In genomic region chr4:142434519-142435224, GRCh38 we compare ENCODE assay signal across 16 cellular contexts.
DNase-seq lines count a peak whose midpoint lies in the region; ATAC-seq and TF ChIP-seq lines count a peak whose summit lies in the region.
"Had no signal": no experiment of that assay in that cellular context is flagged by ENCODE, and none has a peak within 500 bp of the region (broad histone marks: within the 10 kb centered on the region; RNA-seq: fewer than 3 reads in every experiment).

No MANE protein-coding gene starts in this region.

- H3K4me2 ChIP-seq in Loucy (ENCODE audit: low read depth, low read length, poor library complexity, severe bottlenecking) (no peak overlapping the region), neural progenitor cell (no peak overlapping the region), hepatocyte (no peak overlapping the region)

- peak; percentile 49 for ATAC-seq in activated naive CD8-positive, alpha-beta T cell treated with anti-CD3 and anti-CD28 coated beads, Interleukin-2, amount 50 U/mL, for 24 hours
- ATAC-seq: left cardiac atrium; right cardiac atrium; stimulated activated naive B cell treated with anti-CD40 and anti-IgM and Interleukin-4, amounts not matched to agents 10 μg/mL and 1 μg/mL and 100 μg/mL, for 72 hours; upper lobe of right lung had no signal

- H3K9me3 ChIP-seq in Loucy (ENCODE audit: insufficient read depth, low read depth, low read length) = no peaks in the 10 kb centered on the region
- no peaks in the 10 kb centered on the region for H3K9me3 ChIP-seq in neural progenitor cell (ENCODE audit: low read depth)
- H3K9me3 ChIP-seq in hepatocyte (ENCODE audit: low read depth) = no peaks in the 10 kb centered on the region

- 87% methylated on average over 2 of the region's 2 CpGs for WGBS in hepatocyte (ENCODE audit: low lambda C conversion rate, missing lambda C conversion rate)

- H3K36me3 Mint-ChIP-seq in activated T-cell treated with anti-CD3 and anti-CD28 coated beads, Interleukin-2, amount 50 U/mL, for 24 hours (ENCODE audit: low read depth) = peaks cover 2% of the 10 kb centered on the region
- H3K36me3 Mint-ChIP-seq in activated naive CD8-positive, alpha-beta T cell treated with anti-CD3 and anti-CD28 coated beads, Interleukin-2, amount 50 U/mL, for 24 hours (ENCODE audit: low read depth) = peaks cover 3% of the 10 kb centered on the region
- no peaks in the 10 kb centered on the region for H3K36me3 Mint-ChIP-seq in neural progenitor cell
- H3K36me3 Mint-ChIP-seq in immature natural killer cell = no peaks in the 10 kb centered on the region
- H3K36me3 Mint-ChIP-seq: stimulated activated naive B cell treated with anti-CD40 and anti-IgM and Interleukin-4, amounts not matched to agents 10 μg/mL and 1 μg/mL and 100 μg/mL, for 72 hours had no signal

- no peaks in the 10 kb centered on the region for H3K27me3 Mint-ChIP-seq in activated T-cell treated with anti-CD3 and anti-CD28 coated beads, Interleukin-2, amount 50 U/mL, for 24 hours
- H3K27me3 Mint-ChIP-seq in activated naive CD8-positive, alpha-beta T cell treated with anti-CD3 and anti-CD28 coated beads, Interleukin-2, amount 50 U/mL, for 24 hours = no peaks in the 10 kb centered on the region
- no peaks in the 10 kb centered on the region for H3K27me3 Mint-ChIP-seq in neural progenitor cell (ENCODE audit: insufficient read depth, low read depth)
- H3K27me3 Mint-ChIP-seq in immature natural killer cell (ENCODE audit: low read depth in 3 of 3) = peaks cover 0 to 2% (median 0%) of the 10 kb centered on the region in 3 donors
- H3K27me3 Mint-ChIP-seq: CD4-positive, alpha-beta T cell had no signal

- H3F3A ChIP-seq in Loucy (ENCODE audit: low read depth) = no peaks in the 10 kb centered on the region
- H3F3A ChIP-seq in neural progenitor cell (ENCODE audit: low read depth) = no peaks in the 10 kb centered on the region

- TF ChIP-seq CTCF in Loucy (conservative IDR thresholded peaks at IDR 0.05; ENCODE audit: low read length) = peak; percentile 57
- TF ChIP-seq CTCF in neural progenitor cell (IDR thresholded peaks at IDR 0.05) = no peak
- no peak for TF ChIP-seq CTCF in hepatocyte (IDR thresholded peaks at IDR 0.05; ENCODE audit: poor library complexity)

- no peak overlapping the region for H3K4me3 Mint-ChIP-seq in activated T-cell treated with anti-CD3 and anti-CD28 coated beads, Interleukin-2, amount 50 U/mL, for 24 hours
- H3K4me3 Mint-ChIP-seq in activated naive CD8-positive, alpha-beta T cell treated with anti-CD3 and anti-CD28 coated beads, Interleukin-2, amount 50 U/mL, for 24 hours = no peak overlapping the region
- H3K4me3 Mint-ChIP-seq in neural progenitor cell (no peak overlapping the region), immature natural killer cell (no peak overlapping the region)
- H3K4me3 Mint-ChIP-seq: CD4-positive, alpha-beta T cell; stimulated activated naive B cell treated with anti-CD40 and anti-IgM and Interleukin-4, amounts not matched to agents 10 μg/mL and 1 μg/mL and 100 μg/mL, for 72 hours; T-helper 1 cell treated with Interleukin-12 subunit alpha and Interleukin-12 subunit beta and Interleukin-4 antibody, amounts not matched to agents 30 μg/mL and 1 μg/mL, for 36 hours had no signal

- H3K9ac ChIP-seq in Loucy (ENCODE audit: low read depth, low read length, poor library complexity, severe bottlenecking) = no peak overlapping the region
- no peak overlapping the region for H3K9ac ChIP-seq in neural progenitor cell

- H3K9me2 ChIP-seq in Loucy (replicated peaks; ENCODE audit: low read depth, low read length) = no peaks in the 10 kb centered on the region
- H3K9me2 ChIP-seq in hepatocyte (replicated peaks; ENCODE audit: insufficient read depth) = no peaks in the 10 kb centered on the region

- no peak overlapping the region for H3K4me3 ChIP-seq in Loucy (ENCODE audit: low read length, poor library complexity, severe bottlenecking)
- no peak overlapping the region for H3K4me3 ChIP-seq in neural progenitor cell
- H3K4me3 ChIP-seq in hepatocyte = no peak overlapping the region
- H3K4me3 ChIP-seq: upper lobe of right lung had no signal

- H3K79me2 ChIP-seq in Loucy (ENCODE audit: insufficient read depth, low read length) = no peaks in the 10 kb centered on the region
- no peaks in the 10 kb centered on the region for H3K79me2 ChIP-seq in neural progenitor cell (ENCODE audit: low read depth)
- H3K79me2 ChIP-seq in hepatocyte = no peaks in the 10 kb centered on the region

- H4K20me1 ChIP-seq in Loucy (ENCODE audit: insufficient read depth, low read length, poor library complexity, severe bottlenecking) (no peaks in the 10 kb centered on the region), neural progenitor cell (ENCODE audit: low read depth) (no peaks in the 10 kb centered on the region), hepatocyte (ENCODE audit: insufficient read depth, poor library complexity, severe bottlenecking) (no peaks in the 10 kb centered on the region)

- H3K36me3 ChIP-seq in Loucy (ENCODE audit: insufficient read depth, low read length) (no peaks in the 10 kb centered on the region), neural progenitor cell (no peaks in the 10 kb centered on the region), hepatocyte (replicated peaks; ENCODE audit: insufficient read depth, low read depth) (no peaks in the 10 kb centered on the region)
- H3K36me3 ChIP-seq: upper lobe of right lung had no signal

- no peak for DNase-seq in activated T-cell treated with anti-CD3 and anti-CD28 coated beads, Interleukin-2, amount 50 U/mL, for 24 hours
- DNase-seq in activated T-cell treated with anti-CD3 and anti-CD28 coated beads, Interleukin-2, amount 50 U/mL, for 1 hour = no peak
- DNase-seq in activated naive CD8-positive, alpha-beta T cell treated with anti-CD3 and anti-CD28 coated beads, Interleukin-2, amount 50 U/mL, for 24 hours = no peak
- DNase-seq in neural progenitor cell (ENCODE audit: low spot score) (no peak), hepatocyte (ENCODE audit: low spot score) (no peak), NCI-H1092 treated with DMSO at 0.1 percent for 48 hours (lab: John Stamatoyannopoulos, UW) (no peak), immature natural killer cell (no peak)
- DNase-seq: activated gamma-delta T cell treated with Interleukin-2 at 50 U/mL for 16 hours; CD4-positive, alpha-beta T cell; left cardiac atrium; NCI-H187; stimulated activated naive B cell treated with anti-CD40 and anti-IgM and Interleukin-4, amounts not matched to agents 10 μg/mL and 1 μg/mL and 100 μg/mL, for 72 hours; upper lobe of right lung had no signal

- H3K4me1 Mint-ChIP-seq in activated T-cell treated with anti-CD3 and anti-CD28 coated beads, Interleukin-2, amount 50 U/mL, for 24 hours (ENCODE audit: low read depth) = peaks cover 34% of the 10 kb centered on the region
- H3K4me1 Mint-ChIP-seq in activated naive CD8-positive, alpha-beta T cell treated with anti-CD3 and anti-CD28 coated beads, Interleukin-2, amount 50 U/mL, for 24 hours = peaks cover 27% of the 10 kb centered on the region
- H3K4me1 Mint-ChIP-seq in neural progenitor cell (peaks cover 4% of the 10 kb centered on the region), immature natural killer cell (no peaks in the 10 kb centered on the region)
- H3K4me1 Mint-ChIP-seq: stimulated activated naive B cell treated with anti-CD40 and anti-IgM and Interleukin-4, amounts not matched to agents 10 μg/mL and 1 μg/mL and 100 μg/mL, for 72 hours had no signal

- H3K27me3 ChIP-seq in Loucy (ENCODE audit: insufficient read depth, low read length, poor library complexity, severe bottlenecking) (no peaks in the 10 kb centered on the region), neural progenitor cell (no peaks in the 10 kb centered on the region), hepatocyte (no peaks in the 10 kb centered on the region)
- H3K27me3 ChIP-seq: upper lobe of right lung had no signal

- peaks cover 2% of the 10 kb centered on the region for H3K9me3 Mint-ChIP-seq in activated T-cell treated with anti-CD3 and anti-CD28 coated beads, Interleukin-2, amount 50 U/mL, for 24 hours
- peaks cover 8% of the 10 kb centered on the region for H3K9me3 Mint-ChIP-seq in activated naive CD8-positive, alpha-beta T cell treated with anti-CD3 and anti-CD28 coated beads, Interleukin-2, amount 50 U/mL, for 24 hours
- H3K9me3 Mint-ChIP-seq in neural progenitor cell (peaks cover 10% of the 10 kb centered on the region), immature natural killer cell (peaks cover 0 to 10% (median 4%) of the 10 kb centered on the region in 6 donors)

- peak overlapping the region; percentile 1 for H3K27ac Mint-ChIP-seq in activated T-cell treated with anti-CD3 and anti-CD28 coated beads, Interleukin-2, amount 50 U/mL, for 24 hours
- H3K27ac Mint-ChIP-seq in activated naive CD8-positive, alpha-beta T cell treated with anti-CD3 and anti-CD28 coated beads, Interleukin-2, amount 50 U/mL, for 24 hours = peak overlapping the region; percentile 32
- H3K27ac Mint-ChIP-seq in neural progenitor cell = no peak overlapping the region
- H3K27ac Mint-ChIP-seq in immature natural killer cell = no peak overlapping the region
- H3K27ac Mint-ChIP-seq: CD4-positive, alpha-beta T cell; stimulated activated naive B cell treated with anti-CD40 and anti-IgM and Interleukin-4, amounts not matched to agents 10 μg/mL and 1 μg/mL and 100 μg/mL, for 72 hours; T-helper 1 cell treated with Interleukin-12 subunit alpha and Interleukin-12 subunit beta and Interleukin-4 antibody, amounts not matched to agents 30 μg/mL and 1 μg/mL, for 36 hours had no signal

- peak overlapping the region; percentile 16; the same call in 1 of the 2 replicates for H2AFZ ChIP-seq in Loucy (ENCODE audit: low read length)
- peak overlapping the region; percentile 34 for H2AFZ ChIP-seq in neural progenitor cell (replicated peaks)
- H2AFZ ChIP-seq in hepatocyte = no peak overlapping the region

- H3K27ac ChIP-seq in neural progenitor cell (no peak overlapping the region), hepatocyte (no peak overlapping the region)
- H3K27ac ChIP-seq: upper lobe of right lung had no signal

- H3K4me1 ChIP-seq in Loucy (ENCODE audit: insufficient read depth, low read length, poor library complexity, severe bottlenecking) (peaks cover 18% of the 10 kb centered on the region), neural progenitor cell (peaks cover 12% of the 10 kb centered on the region), hepatocyte (ENCODE audit: insufficient read depth) (no peaks in the 10 kb centered on the region)
- H3K4me1 ChIP-seq: upper lobe of right lung had no signal

Comparison
In these comparisons a context has a peak if more than half of its experiments do, and no peak if none do; other contexts are left out.
1. H3K27ac Mint-ChIP-seq: peak in activated T-cell treated with anti-CD3 and anti-CD28 coated beads, Interleukin-2, amount 50 U/mL, for 24 hours (single experiment) and activated naive CD8-positive, alpha-beta T cell treated with anti-CD3 and anti-CD28 coated beads, Interleukin-2, amount 50 U/mL, for 24 hours (single experiment); none in neural progenitor cell (single experiment) and immature natural killer cell (0 of 6).